25 cellular contexts compared by ENCODE assay signal in genomic region chr6:89087881-89088280, GRCh38. TPM values are rescaled to one million over a fixed set of nuclear protein-coding genes. Genes with fewer than 3 reads are reported as not detected.
A peak's percentile ranks its signal among the peaks of the same experiment; 100 is the strongest.
DNase-seq lines count a peak whose midpoint lies in the region; ATAC-seq, FAIRE-seq and TF ChIP-seq lines count a peak whose summit lies in the region.
"Had no signal": no experiment of that assay in that cellular context is flagged by ENCODE, and none has a peak within 500 bp of the region (broad histone marks: within the 10 kb centered on the region; RNA-seq: fewer than 3 reads in every experiment).

No MANE protein-coding gene starts in this region.

- H3K4me1 ChIP-seq in K562 (replicated peaks in 1 of 2; ENCODE audit: control insufficient read depth in 2 of 2, insufficient read depth in 2 of 2, low read length in 2 of 2) (peaks cover 2 to 3% of the 10 kb centered on the region in 2 experiments; a peak in 1 of 5 replicates), upper lobe of right lung (peaks cover 38% of the 10 kb centered on the region), mucosa of descending colon (ENCODE audit: low read depth) (peaks cover 1% of the 10 kb centered on the region)
- H3K4me1 ChIP-seq: BE2C had no signal

- H3K4me2 ChIP-seq in K562 (ENCODE audit: insufficient read depth, low read length), result no peak overlapping the region
- H3K4me2 ChIP-seq: A549, PC-9 had no signal

- CTCF ChIA-PET in K562 (lab: Yijun Ruan, JAX; ENCODE audit: low intra/inter-chr PET ratio), result no interaction called here

- H3K9me3 ChIP-seq in K562 (replicated peaks; ENCODE audit: control insufficient read depth, insufficient read depth, low read depth, low read length), result no peaks in the 10 kb centered on the region
- H3K9me3 ChIP-seq in upper lobe of right lung, result no peaks in the 10 kb centered on the region
- H3K9me3 ChIP-seq in mucosa of descending colon, result no peaks in the 10 kb centered on the region
- H3K9me3 ChIP-seq: A549, adrenal gland, BE2C, heart right ventricle, tibial artery had no signal

- H3K79me2 ChIP-seq in K562 (ENCODE audit: control insufficient read depth, insufficient read depth, low read length), result peaks cover 8% of the 10 kb centered on the region; the same call in 2 of the 3 replicates

- TF ChIP-seq POLR2A in K562 (conservative IDR thresholded peaks at IDR 0.05), result no peak

- H3K4me1 Mint-ChIP-seq in activated T-cell treated with anti-CD3 and anti-CD28 coated beads, Interleukin-2, amount 50 U/mL, for 72 hours (ENCODE audit: low read depth), result peaks cover 27% of the 10 kb centered on the region
- peaks cover 46% of the 10 kb centered on the region for H3K4me1 Mint-ChIP-seq in activated T-cell treated with anti-CD3 and anti-CD28 coated beads, Interleukin-2, amount 50 U/mL, for 24 hours (ENCODE audit: low read depth)
- peaks cover 51 to 67% (median 55%) of the 10 kb centered on the region in 3 donors for H3K4me1 Mint-ChIP-seq in naive B cell

- H3K9ac ChIP-seq in K562 (ENCODE audit: insufficient read depth in 1 of 2, low read depth in 2 of 2, low read length in 2 of 2), result no peak overlapping the region

- in situ Hi-C loops in K562 (cut with MboI), result no loop called here

- no peak for FAIRE-seq in K562 (lab: Jason Lieb, UNC)
- FAIRE-seq: A549 had no signal

- no peaks in the 10 kb centered on the region for H3K9me3 Mint-ChIP-seq in activated T-cell treated with anti-CD3 and anti-CD28 coated beads, Interleukin-2, amount 50 U/mL, for 72 hours
- no peaks in the 10 kb centered on the region for H3K9me3 Mint-ChIP-seq in activated T-cell treated with anti-CD3 and anti-CD28 coated beads, Interleukin-2, amount 50 U/mL, for 24 hours
- peaks cover 0 to 2% (median 0%) of the 10 kb centered on the region in 7 donors for H3K9me3 Mint-ChIP-seq in naive B cell
- H3K9me3 Mint-ChIP-seq: T-cell had no signal

- WGBS in K562 (ENCODE audit: insufficient coverage, low coverage, missing lambda C conversion rate), result 13% methylated on average over 1 of the region's 1 CpG

- no peak overlapping the region for H3K4me3 Mint-ChIP-seq in activated T-cell treated with anti-CD3 and anti-CD28 coated beads, Interleukin-2, amount 50 U/mL, for 72 hours
- H3K4me3 Mint-ChIP-seq in activated T-cell treated with anti-CD3 and anti-CD28 coated beads, Interleukin-2, amount 50 U/mL, for 24 hours, result no peak overlapping the region
- peak overlapping the region in 1 of 8 donors; percentile 37 for H3K4me3 Mint-ChIP-seq in naive B cell
- H3K4me3 Mint-ChIP-seq: T-cell had no signal

- DNase-seq in activated T-cell treated with anti-CD3 and anti-CD28 coated beads, Interleukin-2, amount 50 U/mL, for 72 hours, result no peak
- DNase-seq in activated T-cell treated with anti-CD3 and anti-CD28 coated beads, Interleukin-2, amount 50 U/mL, for 24 hours, result no peak
- DNase-seq in K562 (ENCODE audit: extremely low read depth in 1 of 4, low spot score in 3 of 4) (no peak), naive B cell (no peak), upper lobe of right lung (no peak), NCI-H526 (lab: John Stamatoyannopoulos, UW) (no peak), substantia nigra (lab: John Stamatoyannopoulos, UW) (no peak), mucosa of descending colon (no peak)
- DNase-seq: activated CD4-positive, alpha-beta T cell treated with anti-CD3 and anti-CD28 coated beads for 48 hours; adrenal gland; BE2C; dermis blood vessel endothelial cell; heart right ventricle; midbrain; NCI-H1092 treated with DMSO at 0.1 percent for 48 hours; NCI-H2029; NCI-H226; PC-9; SHP77; stimulated activated CD4-positive, alpha-beta T cell treated with anti-CD3 and anti-CD28 coated beads, Interleukin-4, amount 100 ng/mL, for 1 hour; stimulated activated naive CD8-positive, alpha-beta T cell treated with anti-CD3 and anti-CD28 coated beads, Interleukin-15, Interleukin-2, amounts not matched to agents 100 U/mL and 50 U/mL, for 24 hours; T-cell; tibial artery had no signal

- peak overlapping the region; percentile 16 for H3K27ac Mint-ChIP-seq in activated T-cell treated with anti-CD3 and anti-CD28 coated beads, Interleukin-2, amount 50 U/mL, for 72 hours
- no peak overlapping the region for H3K27ac Mint-ChIP-seq in activated T-cell treated with anti-CD3 and anti-CD28 coated beads, Interleukin-2, amount 50 U/mL, for 24 hours
- peak overlapping the region in 5 of 6 donors; percentile 6 to 90 (median 63) for H3K27ac Mint-ChIP-seq in naive B cell

- no peaks in the 10 kb centered on the region for H3K9me1 ChIP-seq in K562 (ENCODE audit: control insufficient read depth, insufficient read depth, low read length)

- H4K20me1 ChIP-seq in K562 (replicated peaks; ENCODE audit: control insufficient read depth, insufficient read depth, low read length), result no peaks in the 10 kb centered on the region

- H3K36me3 ChIP-seq in K562 (ENCODE audit: control insufficient read depth, insufficient read depth, low read length) (peaks cover 15% of the 10 kb centered on the region; the same call in 2 of the 3 replicates), upper lobe of right lung (peaks cover 33% of the 10 kb centered on the region), mucosa of descending colon (ENCODE audit: low read depth) (no peaks in the 10 kb centered on the region)

- H3K27ac ChIP-seq in K562 (ENCODE audit: extremely low read depth, low read depth, low read length) (no peak overlapping the region), upper lobe of right lung (no peak overlapping the region), substantia nigra (ENCODE audit: low read depth, low read length, poor library complexity, severe bottlenecking) (no peak overlapping the region)
- H3K27ac ChIP-seq: A549, adrenal gland, PC-9, tibial artery had no signal

- H3K27me3 Mint-ChIP-seq in activated T-cell treated with anti-CD3 and anti-CD28 coated beads, Interleukin-2, amount 50 U/mL, for 72 hours (ENCODE audit: low read depth), result no peaks in the 10 kb centered on the region
- H3K27me3 Mint-ChIP-seq in activated T-cell treated with anti-CD3 and anti-CD28 coated beads, Interleukin-2, amount 50 U/mL, for 24 hours, result no peaks in the 10 kb centered on the region
- no peaks in the 10 kb centered on the region for H3K27me3 Mint-ChIP-seq in naive B cell
- H3K27me3 Mint-ChIP-seq: T-cell had no signal

- ATAC-seq in activated T-cell treated with anti-CD3 and anti-CD28 coated beads, Interleukin-2, amount 50 U/mL, for 72 hours (replicated peaks in 1 of 2), result no peak
- ATAC-seq in K562, result no peak
- ATAC-seq in naive B cell (ENCODE audit: low read depth in 2 of 2), result no peak
- ATAC-seq in upper lobe of right lung, result peak; percentile 54
- no peak for ATAC-seq in mucosa of descending colon
- ATAC-seq: stimulated activated naive CD8-positive, alpha-beta T cell treated with anti-CD3 and anti-CD28 coated beads, Interleukin-15, Interleukin-2, amounts not matched to agents 100 U/mL and 50 U/mL, for 24 hours had no signal

- H3K4me3 ChIP-seq in K562, result no peak overlapping the region
- no peak overlapping the region for H3K4me3 ChIP-seq in upper lobe of right lung
- H3K4me3 ChIP-seq in mucosa of descending colon, result no peak overlapping the region
- H3K4me3 ChIP-seq: A549, adrenal gland, heart right ventricle, PC-9, tibial artery had no signal

- intact Hi-C loops in K562 (cut with micrococcal nuclease) (no loop called here), upper lobe of right lung (cut with DNase I) (no loop called here), mucosa of descending colon (cut with DNase I, micrococcal nuclease) (no loop called here)

- H2AFZ ChIP-seq in K562 (ENCODE audit: low read depth, low read length), result no peak overlapping the region
- H2AFZ ChIP-seq: PC-9 had no signal

- POLR2A ChIA-PET in K562 (lab: Yijun Ruan, JAX), result interaction anchor here (1.5 kb wide), 1 partner anchor 15 kb away, joined by 3 read pairs; no protein-coding TSS in a partner anchor

- peaks cover 9 to 23% of the 10 kb centered on the region in 2 donors for H3K36me3 Mint-ChIP-seq in activated T-cell treated with anti-CD3 and anti-CD28 coated beads, Interleukin-2, amount 50 U/mL, for 72 hours (ENCODE audit: insufficient read depth in 2 of 2)
- peaks cover 34% of the 10 kb centered on the region for H3K36me3 Mint-ChIP-seq in activated T-cell treated with anti-CD3 and anti-CD28 coated beads, Interleukin-2, amount 50 U/mL, for 24 hours (ENCODE audit: low read depth)
- H3K36me3 Mint-ChIP-seq in naive B cell, result peaks cover 13 to 19% of the 10 kb centered on the region in 2 donors

- H3K27me3 ChIP-seq in K562 (ENCODE audit: control insufficient read depth in 2 of 2, insufficient read depth in 2 of 2, low read length in 2 of 2), result peaks cover 0 to 5% of the 10 kb centered on the region in 2 experiments; a peak in 2 of 5 replicates
- no peaks in the 10 kb centered on the region for H3K27me3 ChIP-seq in upper lobe of right lung
- H3K27me3 ChIP-seq: adrenal gland, BE2C, heart right ventricle, tibial artery had no signal

- no peak for TF ChIP-seq RAD21 in K562 (CRISPR knock-in tag; conservative IDR thresholded peaks at IDR 0.05 in 1 of 2, IDR thresholded peaks at IDR 0.05 in 1 of 2)

- no TSS peak for BruUV-seq in K562 (replicated peaks; lab: Mats Ljungman, UMichigan)

- TF ChIP-seq CTCF in K562 (IDR thresholded peaks at IDR 0.05 in 2 of 3, conservative IDR thresholded peaks at IDR 0.05 in 1 of 3; ENCODE audit: insufficient read depth in 2 of 3, low read depth in 1 of 3, low read length in 3 of 3) (no peak), upper lobe of right lung (IDR thresholded peaks at IDR 0.05) (no peak), mucosa of descending colon (IDR thresholded peaks at IDR 0.05) (no peak)

- TF ChIP-seq EP300 in K562 (IDR thresholded peaks at IDR 0.05; ENCODE audit: low read length), result no peak

RNA-seq across cellular contexts. Expression of gene PNRC1, which starts 7.3 kb away (rescaled TPM):
- 100 to 1,000 TPM; 119 to 137 TPM for total RNA-seq in activated T-cell treated with anti-CD3 and anti-CD28 coated beads, Interleukin-2, amount 50 U/mL, for 72 hours
- 9.7 and 21.6 TPM in 2 replicates for total RNA-seq in K562 (2011; cell fraction: chromatin; rRNA removed; ENCODE audit: low replicate concordance)
- total RNA-seq in K562 (2011; cell fraction: nucleolus; rRNA removed), result 8.5 and 8.7 TPM in 2 replicates
- 14.9 and 27.6 TPM in 2 replicates for total RNA-seq in K562 (2011; cell fraction: nucleoplasm; rRNA removed)
- total RNA-seq in K562 (2014; rRNA removed) (5.4 and 6.3 TPM in 2 replicates), K562 (2014; rRNA removed; fragmentation: Illumina TruSeq; extraction: Trizol) (7.4 and 8.1 TPM in 2 replicates), K562 (2015; rRNA removed; fragmentation: Illumina TruSeq; extraction: Trizol) (5.9 and 6.6 TPM in 2 replicates), K562 (2021) (10.3 and 10.8 TPM in 2 replicates), upper lobe of right lung (183 TPM), mucosa of descending colon (100 to 1,000 TPM in 2 of 3 donors, 10 to 100 TPM in 1; 99.9 to 261 (median 102) TPM)
- polyA plus RNA-seq in K562 (2011; rRNA removed) (7.7 and 9.6 TPM in 2 replicates), K562 (2014; fragmentation: Illumina TruSeq; extraction: Trizol) (6.5 and 6.6 TPM in 2 replicates), K562 (2014; fragmentation: Nextera tagmentation; extraction: Ambion mirVana) (1 to 10 TPM; 1.2 to 1.8 TPM), K562 (2014; rRNA removed) (2.5 and 4.0 TPM in 2 replicates), naive B cell (ENCODE audit: low read depth in 6 of 6) (100 to 1,000 TPM; 421 to 964 (median 760) TPM)
- 2.0 and 4.8 TPM in 2 replicates for polyA plus RNA-seq in K562 (2011; cell fraction: cytosol; rRNA removed)
- 6.6 and 11.5 TPM in 2 replicates for polyA plus RNA-seq in K562 (2011; cell fraction: nucleus; rRNA removed)
- 8.5 and 17.0 TPM in 2 replicates for polyA plus RNA-seq in K562 (2012)
- polyA minus RNA-seq in K562 (2011; rRNA and poly(A)+ RNA removed), result 6.5 and 11.2 TPM in 2 replicates
- 9.5 and 9.6 TPM in 2 replicates for polyA minus RNA-seq in K562 (2011; cell fraction: cytosol; rRNA and poly(A)+ RNA removed)
- polyA minus RNA-seq in K562 (2011; cell fraction: nucleus; rRNA and poly(A)+ RNA removed), result 5.5 and 14.7 TPM in 2 replicates

RNA-seq across cellular contexts. Expression of gene SRSF12, which starts 30.0 kb away (rescaled TPM):
- under 1 TPM; 0.23 to 0.46 TPM for total RNA-seq in activated T-cell treated with anti-CD3 and anti-CD28 coated beads, Interleukin-2, amount 50 U/mL, for 72 hours
- not detected in 2 replicates for total RNA-seq in K562 (2011; cell fraction: chromatin; rRNA removed; ENCODE audit: low replicate concordance)
- not detected in 2 replicates for total RNA-seq in K562 (2011; cell fraction: nucleolus; rRNA removed)
- total RNA-seq in K562 (2011; cell fraction: nucleoplasm; rRNA removed), result not detected in 2 replicates
- total RNA-seq in K562 (2014; rRNA removed) (not detected in 2 replicates), K562 (2014; rRNA removed; fragmentation: Illumina TruSeq; extraction: Trizol) (not detected in 2 replicates), K562 (2015; rRNA removed; fragmentation: Illumina TruSeq; extraction: Trizol) (not detected in 2 replicates), K562 (2021) (not detected in 2 replicates), upper lobe of right lung (not detected), mucosa of descending colon (under 1 TPM in 2 of 3 donors, not detected in 1; 0.12 to 0.51 TPM)
- polyA plus RNA-seq in K562 (2011; rRNA removed) (not detected in 2 replicates), K562 (2014; fragmentation: Illumina TruSeq; extraction: Trizol) (not detected in 2 replicates), K562 (2014; fragmentation: Nextera tagmentation; extraction: Ambion mirVana) (not detected), K562 (2014; rRNA removed) (not detected in 2 replicates), naive B cell (ENCODE audit: low read depth in 6 of 6) (under 1 TPM in 5 of 6 donors, not detected in 1; 0.06 to 0.92 (median 0.32) TPM)
- not detected in 2 replicates for polyA plus RNA-seq in K562 (2011; cell fraction: cytosol; rRNA removed)
- polyA plus RNA-seq in K562 (2011; cell fraction: nucleus; rRNA removed), result not detected in 2 replicates
- not detected in 2 replicates for polyA plus RNA-seq in K562 (2012)
- polyA minus RNA-seq in K562 (2011; rRNA and poly(A)+ RNA removed), result not detected in 2 replicates
- polyA minus RNA-seq in K562 (2011; cell fraction: cytosol; rRNA and poly(A)+ RNA removed), result not detected in 2 replicates
- not detected in 2 replicates for polyA minus RNA-seq in K562 (2011; cell fraction: nucleus; rRNA and poly(A)+ RNA removed)
- total RNA-seq: H4, PC-9, T-cell had no signal

RNA-seq across cellular contexts. Expression of gene PM20D2, which starts 58.0 kb away (rescaled TPM):
- total RNA-seq in activated T-cell treated with anti-CD3 and anti-CD28 coated beads, Interleukin-2, amount 50 U/mL, for 72 hours, result 10 to 100 TPM; 11.6 to 17.6 TPM
- 0.83 and 1.2 TPM in 2 replicates for total RNA-seq in K562 (2011; cell fraction: chromatin; rRNA removed; ENCODE audit: low replicate concordance)
- 0.79 and 0.83 TPM in 2 replicates for total RNA-seq in K562 (2011; cell fraction: nucleolus; rRNA removed)
- total RNA-seq in K562 (2011; cell fraction: nucleoplasm; rRNA removed), result 0.84 and 0.88 TPM in 2 replicates
- total RNA-seq in K562 (2014; rRNA removed), result 1.1 TPM in 2 replicates
- total RNA-seq in K562 (2014; rRNA removed; fragmentation: Illumina TruSeq; extraction: Trizol), result 1.2 and 1.4 TPM in 2 replicates
- total RNA-seq in K562 (2015; rRNA removed; fragmentation: Illumina TruSeq; extraction: Trizol), result 0.83 and 0.91 TPM in 2 replicates
- 1.00 and 1.1 TPM in 2 replicates for total RNA-seq in K562 (2021)
- polyA plus RNA-seq in K562 (2011; rRNA removed), result 0.26 and 2.6 TPM in 2 replicates
- polyA plus RNA-seq in K562 (2011; cell fraction: cytosol; rRNA removed), result 0.15 and 1.1 TPM in 2 replicates
- polyA plus RNA-seq in K562 (2011; cell fraction: nucleus; rRNA removed), result 0.11 and 0.94 TPM in 2 replicates
- polyA plus RNA-seq in K562 (2012), result 0.42 and 0.60 TPM in 2 replicates
- polyA plus RNA-seq in K562 (2014; fragmentation: Illumina TruSeq; extraction: Trizol), result 0.78 and 1.2 TPM in 2 replicates
- under 1 TPM; 0.30 to 0.43 TPM for polyA plus RNA-seq in K562 (2014; fragmentation: Nextera tagmentation; extraction: Ambion mirVana)
- polyA plus RNA-seq in K562 (2014; rRNA removed), result 0.65 and 0.72 TPM in 2 replicates
- 0.24 and 1.5 TPM in 2 replicates for polyA minus RNA-seq in K562 (2011; rRNA and poly(A)+ RNA removed)
- 0.55 and 1.3 TPM in 2 replicates for polyA minus RNA-seq in K562 (2011; cell fraction: cytosol; rRNA and poly(A)+ RNA removed)
- 0.22 and 1.1 TPM in 2 replicates for polyA minus RNA-seq in K562 (2011; cell fraction: nucleus; rRNA and poly(A)+ RNA removed)
- polyA plus RNA-seq in naive B cell (ENCODE audit: low read depth in 6 of 6), result 10 to 100 TPM in 4 of 6 donors, 1 to 10 TPM in 2; 7.1 to 13.1 (median 11.0) TPM
- total RNA-seq in upper lobe of right lung, result 7.1 TPM
- total RNA-seq in mucosa of descending colon, result 10 to 100 TPM in 2 of 3 donors, 1 to 10 TPM in 1; 9.4 to 17.6 (median 13.8) TPM
